ENCODE assay signal across 23 cellular contexts in genomic region chr2:239967244-239968036, GRCh38.
"Had no signal": no experiment of that assay in that cellular context is flagged by ENCODE, and none has a peak within 500 bp of the region (broad histone marks: within the 10 kb centered on the region; RNA-seq: fewer than 3 reads in every experiment).

No MANE protein-coding gene starts in this region.

- H3K4me1 ChIP-seq: gastrocnemius medialis, psoas muscle, uterus had no signal

- H3K27ac Mint-ChIP-seq: activated naive CD4-positive, alpha-beta T cell treated with anti-CD3 and anti-CD28 coated beads, Interleukin-2, amount 10 ng/mL, durations not matched to agents 7 days and 5 days; natural killer cell treated with Interleukin-12 subunit alpha and Interleukin-12 subunit beta and Interleukin-15 and Interleukin-18, amount 100 ng/mL, for 72 hours; T-cell; T-helper 2 cell treated with Interferon-gamma antibody and Interleukin-4, amounts not matched to agents 5 μg/mL and 100 μg/mL, for 36 hours; WTC11 had no signal

- H3K4me3 ChIP-seq: gastrocnemius medialis, ovary, psoas muscle, right atrium auricular region, tibial nerve, uterus had no signal

- H3K4me1 Mint-ChIP-seq: activated naive CD4-positive, alpha-beta T cell treated with anti-CD3 and anti-CD28 coated beads, Interleukin-2, amount 10 ng/mL, durations not matched to agents 7 days and 5 days; T-cell had no signal

- ATAC-seq: activated T-cell treated with anti-CD3 and anti-CD28 coated beads, Interleukin-2, amount 50 U/mL, for 4 hours; gastrocnemius medialis; natural killer cell treated with Interleukin-12 subunit alpha and Interleukin-12 subunit beta and Interleukin-15 and Interleukin-18, amount 100 ng/mL, for 72 hours; stimulated activated naive CD8-positive, alpha-beta T cell treated with anti-CD3 and anti-CD28 coated beads, Interleukin-15, Interleukin-2, amounts not matched to agents 100 U/mL and 50 U/mL, for 24 hours; T-cell; WTC11 had no signal

- H3K27me3 Mint-ChIP-seq: activated naive CD4-positive, alpha-beta T cell treated with anti-CD3 and anti-CD28 coated beads, Interleukin-2, amount 10 ng/mL, durations not matched to agents 7 days and 5 days; natural killer cell treated with Interleukin-12 subunit alpha and Interleukin-12 subunit beta and Interleukin-15 and Interleukin-18, amount 100 ng/mL, for 72 hours; T-cell had no signal

- DNase-seq: activated CD8-positive, alpha-beta memory T cell treated with anti-CD3 and anti-CD28 coated beads for 24 hours; activated CD8-positive, alpha-beta memory T cell treated with anti-CD3 and anti-CD28 coated beads, Interleukin-2, amount 50 U/mL, for 4 hours; activated naive CD4-positive, alpha-beta T cell treated with anti-CD3 and anti-CD28 coated beads, Interleukin-2, amount 10 ng/mL, durations not matched to agents 7 days and 5 days; activated T-cell treated with anti-CD3 and anti-CD28 coated beads, Interleukin-2, amount 50 U/mL, for 4 hours; central memory CD4-positive, alpha-beta T cell; dermis blood vessel endothelial cell; effector memory CD4-positive, alpha-beta T cell; hippocampal formation; mammary epithelial cell; stimulated activated CD4-positive, alpha-beta T cell treated with anti-CD3 and anti-CD28 coated beads, Interleukin-12 subunit alpha, Interleukin-12 subunit beta, amount 100 ng/mL, for 4 hours; stimulated activated CD4-positive, alpha-beta T cell treated with anti-CD3 and anti-CD28 coated beads, Interleukin-4, amount 100 ng/mL, for 4 hours; stimulated activated naive CD8-positive, alpha-beta T cell treated with anti-CD3 and anti-CD28 coated beads, Interleukin-15, Interleukin-2, amounts not matched to agents 100 U/mL and 50 U/mL, for 24 hours had no signal

- H3K4me3 Mint-ChIP-seq: activated naive CD4-positive, alpha-beta T cell treated with anti-CD3 and anti-CD28 coated beads, Interleukin-2, amount 10 ng/mL, durations not matched to agents 7 days and 5 days; activated T-cell treated with anti-CD3 and anti-CD28 coated beads, Interleukin-2, amount 50 U/mL, for 4 hours; brain; natural killer cell treated with Interleukin-12 subunit alpha and Interleukin-12 subunit beta and Interleukin-15 and Interleukin-18, amount 100 ng/mL, for 72 hours; T-cell; T-helper 2 cell treated with Interferon-gamma antibody and Interleukin-4, amounts not matched to agents 5 μg/mL and 100 μg/mL, for 36 hours; WTC11 had no signal

- H3K27me3 ChIP-seq: gastrocnemius medialis, ovary, right atrium auricular region, tibial nerve, uterus had no signal

- H3K9me3 ChIP-seq: ovary had no signal

- H3K27ac ChIP-seq: gastrocnemius medialis, ovary, psoas muscle, right atrium auricular region, tibial nerve had no signal

- H3K36me3 ChIP-seq: ovary, uterus had no signal
